In the genomic region with DNA sequence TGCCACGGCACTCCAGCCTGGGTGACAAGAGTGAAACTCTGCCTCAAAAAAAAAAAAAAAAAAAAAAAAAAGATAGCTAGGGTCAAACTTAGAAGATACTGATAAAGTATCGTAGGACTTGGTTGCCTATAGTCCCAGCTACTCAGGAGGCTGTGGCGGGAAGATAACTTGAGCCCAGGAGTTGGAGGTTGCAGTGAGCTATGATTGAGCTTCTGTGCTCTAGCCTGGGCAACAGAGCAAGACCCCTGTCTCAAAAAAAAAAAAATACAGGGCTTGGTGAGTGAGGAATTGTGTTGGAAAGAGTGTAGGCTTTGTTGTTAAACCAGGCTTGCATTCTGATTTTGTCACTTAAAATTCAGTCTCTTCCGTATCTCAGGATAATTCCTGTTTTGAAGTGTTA, we compare ENCODE assay signal across 28 cellular contexts. TPM values are rescaled to one million over a fixed set of nuclear protein-coding genes. Genes with fewer than 3 reads are reported as not detected.
DNase-seq lines count a peak whose midpoint lies in the region; ATAC-seq, FAIRE-seq and TF ChIP-seq lines count a peak whose summit lies in the region.
"Had no signal": no experiment of that assay in that cellular context is flagged by ENCODE, and none has a peak within 500 bp of the region (broad histone marks: within the 10 kb centered on the region; RNA-seq: fewer than 3 reads in every experiment).

No MANE protein-coding gene starts in this region.

- BruUV-seq in endothelial cell of umbilical vein (replicated peaks; lab: Mats Ljungman, UMichigan), result no TSS peak

- H3K4me2 ChIP-seq in endothelial cell of umbilical vein (ENCODE audit: insufficient read depth, low read length), result no peak overlapping the region
- H3K4me2 ChIP-seq: BLaER1 had no signal

- peaks cover 19% of the 10 kb centered on the region for H3K4me1 Mint-ChIP-seq in T-helper 17 cell
- peaks cover 10% of the 10 kb centered on the region for H3K4me1 Mint-ChIP-seq in nephron progenitor cell
- H3K4me1 Mint-ChIP-seq in activated T-helper 2 cell treated with anti-CD3 and anti-CD28 coated beads, Interferon-gamma antibody, Interleukin-2, Interleukin-4, amounts not matched to agents 10 μg/mL and 5 μg/mL and 100 μg/mL, durations not matched to agents 14 hours and 24 hours and 36 hours (ENCODE audit: low read depth), result peaks cover 21% of the 10 kb centered on the region

- DNase-seq in T-helper 17 cell, result no peak
- DNase-seq in endothelial cell of umbilical vein (ENCODE audit: low read depth, low spot score), result no peak
- no peak for DNase-seq in nephron progenitor cell
- DNase-seq in activated T-helper 2 cell treated with anti-CD3 and anti-CD28 coated beads, Interferon-gamma antibody, Interleukin-2, Interleukin-4, amounts not matched to agents 10 μg/mL and 5 μg/mL and 100 μg/mL, durations not matched to agents 14 hours and 24 hours and 36 hours (ENCODE audit: low spot score), result no peak
- DNase-seq in UCSD-AML1 (lab: John Stamatoyannopoulos, UW; ENCODE audit: unreplicated experiment), result no peak
- DNase-seq: 8988T; ACHN; BE2C; C1 segment of cervical spinal cord; CD4-positive, CD25-positive, alpha-beta regulatory T cell; CD8-positive, alpha-beta memory T cell; COR-L47; DMS 273 treated with DMSO at 0.1 percent for 48 hours; DMS153; DMS53; DMS79; DND-41; EL; GDM1 had no signal

- no peak for TF ChIP-seq POLR2A in endothelial cell of umbilical vein (IDR thresholded peaks at IDR 0.05; ENCODE audit: low read depth, low read length)

- FAIRE-seq in endothelial cell of umbilical vein (lab: Jason Lieb, UNC), result peak; percentile 54
- FAIRE-seq: A204.1, GM12878, GM12892, GM18507 had no signal

- no peaks in the 10 kb centered on the region for H4K20me1 ChIP-seq in endothelial cell of umbilical vein (replicated peaks; ENCODE audit: control insufficient read depth, extremely low read depth, insufficient read depth, low read length)

- H3K9me1 ChIP-seq in endothelial cell of umbilical vein (replicated peaks; ENCODE audit: control insufficient read depth, extremely low read depth, insufficient read depth, low read length), result no peaks in the 10 kb centered on the region

- ATAC-seq in T-helper 17 cell (no peak), HG03280 (IDR thresholded peaks at IDR 0.05; ENCODE audit: unreplicated experiment) (no peak)
- ATAC-seq: GM12878 had no signal

- H3K27ac Mint-ChIP-seq in T-helper 17 cell (peak overlapping the region; percentile 11), nephron progenitor cell (peak overlapping the region; percentile 61)
- no peak overlapping the region for H3K27ac Mint-ChIP-seq in activated T-helper 2 cell treated with anti-CD3 and anti-CD28 coated beads, Interferon-gamma antibody, Interleukin-2, Interleukin-4, amounts not matched to agents 10 μg/mL and 5 μg/mL and 100 μg/mL, durations not matched to agents 14 hours and 24 hours and 36 hours
- H3K27ac Mint-ChIP-seq: CD14-positive monocyte; CD4-positive, alpha-beta memory T cell had no signal

- no peak overlapping the region for H3K4me3 Mint-ChIP-seq in T-helper 17 cell
- no peak overlapping the region for H3K4me3 Mint-ChIP-seq in nephron progenitor cell
- no peak overlapping the region for H3K4me3 Mint-ChIP-seq in activated T-helper 2 cell treated with anti-CD3 and anti-CD28 coated beads, Interferon-gamma antibody, Interleukin-2, Interleukin-4, amounts not matched to agents 10 μg/mL and 5 μg/mL and 100 μg/mL, durations not matched to agents 14 hours and 24 hours and 36 hours (ENCODE audit: low read depth)
- H3K4me3 Mint-ChIP-seq: CD14-positive monocyte; CD4-positive, alpha-beta memory T cell; CD4-positive, CD25-positive, alpha-beta regulatory T cell had no signal

- H2AFZ ChIP-seq in endothelial cell of umbilical vein (ENCODE audit: low read depth, low read length), result no peak overlapping the region

- no peak for TF ChIP-seq CTCF in HEK293 (tag by site-specific recombination; IDR thresholded peaks at IDR 0.05)
- no peak for TF ChIP-seq CTCF in endothelial cell of umbilical vein (IDR thresholded peaks at IDR 0.05; ENCODE audit: extremely low read depth in 1 of 2, insufficient read depth in 1 of 2, low read depth in 1 of 2, low read length in 2 of 2)
- no peak for TF ChIP-seq CTCF in nephron progenitor cell (IDR thresholded peaks at IDR 0.05)

- H3K27me3 Mint-ChIP-seq in T-helper 17 cell, result no peaks in the 10 kb centered on the region
- H3K27me3 Mint-ChIP-seq in nephron progenitor cell (ENCODE audit: low read depth, poor library complexity), result no peaks in the 10 kb centered on the region
- H3K27me3 Mint-ChIP-seq in activated T-helper 2 cell treated with anti-CD3 and anti-CD28 coated beads, Interferon-gamma antibody, Interleukin-2, Interleukin-4, amounts not matched to agents 10 μg/mL and 5 μg/mL and 100 μg/mL, durations not matched to agents 14 hours and 24 hours and 36 hours (ENCODE audit: low read depth), result no peaks in the 10 kb centered on the region
- H3K27me3 Mint-ChIP-seq: CD4-positive, alpha-beta memory T cell; CD4-positive, CD25-positive, alpha-beta regulatory T cell had no signal

- H3K9me3 Mint-ChIP-seq in nephron progenitor cell, result peaks cover 50% of the 10 kb centered on the region
- no peaks in the 10 kb centered on the region for H3K9me3 Mint-ChIP-seq in activated T-helper 2 cell treated with anti-CD3 and anti-CD28 coated beads, Interferon-gamma antibody, Interleukin-2, Interleukin-4, amounts not matched to agents 10 μg/mL and 5 μg/mL and 100 μg/mL, durations not matched to agents 14 hours and 24 hours and 36 hours
- H3K9me3 Mint-ChIP-seq: CD4-positive, alpha-beta memory T cell; CD4-positive, CD25-positive, alpha-beta regulatory T cell; CD8-positive, alpha-beta memory T cell had no signal

- H3K9me3 ChIP-seq in HEK293 (ENCODE audit: control insufficient read depth, insufficient read depth, low read depth, low read length) (no peaks in the 10 kb centered on the region), T-helper 17 cell (ENCODE audit: control insufficient read depth, low read length, poor library complexity, severe bottlenecking) (no peaks in the 10 kb centered on the region), endothelial cell of umbilical vein (replicated peaks; ENCODE audit: control insufficient read depth, insufficient read depth, low read length) (no peaks in the 10 kb centered on the region)
- H3K9me3 ChIP-seq: BE2C, BLaER1 had no signal

- H3K4me3 ChIP-seq in HEK293 (ENCODE audit: low read depth, low read length) (no peak overlapping the region), endothelial cell of umbilical vein (replicated peaks in 1 of 3; ENCODE audit: insufficient read depth in 1 of 3, low read depth in 1 of 3, low read length in 3 of 3) (no peak overlapping the region)
- H3K4me3 ChIP-seq: BLaER1, GM12878 had no signal

- H3K27me3 ChIP-seq in endothelial cell of umbilical vein (ENCODE audit: control insufficient read depth in 2 of 2, insufficient read depth in 2 of 2, low read length in 2 of 2), result no peaks in the 10 kb centered on the region
- H3K27me3 ChIP-seq: BE2C had no signal

- H3K27ac ChIP-seq in HEK293 (ENCODE audit: extremely low read depth, low read depth, low read length) (no peak overlapping the region), endothelial cell of umbilical vein (ENCODE audit: insufficient read depth, low read depth, low read length) (no peak overlapping the region)
- H3K27ac ChIP-seq: BLaER1 had no signal

- H3K36me3 ChIP-seq in HEK293 (ENCODE audit: control insufficient read depth in 2 of 2, insufficient read depth in 1 of 2, low read length in 2 of 2), result peaks cover 57 to 74% of the 10 kb centered on the region in 2 experiments
- peaks cover 4 to 5% of the 10 kb centered on the region in 2 experiments for H3K36me3 ChIP-seq in endothelial cell of umbilical vein (ENCODE audit: control insufficient read depth in 2 of 2, extremely low read depth in 1 of 2, insufficient read depth in 2 of 2, low read length in 2 of 2)

- peaks cover 30% of the 10 kb centered on the region for H3K79me2 ChIP-seq in endothelial cell of umbilical vein (ENCODE audit: control insufficient read depth, insufficient read depth, low read length)

- no peak overlapping the region for H3K9ac ChIP-seq in endothelial cell of umbilical vein (replicated peaks; ENCODE audit: extremely low read depth, insufficient read depth, low read length)
- H3K9ac ChIP-seq: BLaER1 had no signal

- no peaks in the 10 kb centered on the region for H3K4me1 ChIP-seq in HEK293 (ENCODE audit: control insufficient read depth, insufficient read depth, low read length)
- H3K4me1 ChIP-seq in endothelial cell of umbilical vein (ENCODE audit: control insufficient read depth, extremely low read depth, insufficient read depth, low read length), result peaks cover 8% of the 10 kb centered on the region
- H3K4me1 ChIP-seq: BE2C had no signal

- dilution Hi-C loops in endothelial cell of umbilical vein (cut with MboI; ENCODE audit: extremely low pct_ligation_motif_present, low sequenced_read_pairs), result no loop called here

- POLR2A ChIA-PET in HEK293 (lab: Yijun Ruan, JAX) (no interaction called here), endothelial cell of umbilical vein (lab: Charles Lee) (no interaction called here)

- intact Hi-C loops in endothelial cell of umbilical vein (cut with micrococcal nuclease), result no loop called here
- intact Hi-C loops in activated T-helper 2 cell treated with anti-CD3 and anti-CD28 coated beads, Interferon-gamma antibody, Interleukin-2, Interleukin-4, amounts not matched to agents 10 μg/mL and 5 μg/mL and 100 μg/mL, durations not matched to agents 14 hours and 24 hours and 36 hours (cut with micrococcal nuclease), result no loop called here

- peaks cover 6% of the 10 kb centered on the region for H3K36me3 Mint-ChIP-seq in T-helper 17 cell (ENCODE audit: low read depth)
- peaks cover 53% of the 10 kb centered on the region for H3K36me3 Mint-ChIP-seq in nephron progenitor cell (ENCODE audit: low read depth)
- peaks cover 59% of the 10 kb centered on the region for H3K36me3 Mint-ChIP-seq in activated T-helper 2 cell treated with anti-CD3 and anti-CD28 coated beads, Interferon-gamma antibody, Interleukin-2, Interleukin-4, amounts not matched to agents 10 μg/mL and 5 μg/mL and 100 μg/mL, durations not matched to agents 14 hours and 24 hours and 36 hours (ENCODE audit: low read depth)

- CTCF ChIA-PET in HEK293 (lab: Yijun Ruan, JAX), result no interaction called here
- CTCF ChIA-PET in endothelial cell of umbilical vein (lab: Charles Lee), result no interaction called here

RNA-seq across cellular contexts. Expression of gene TAF1, which starts 6.2 kb away (rescaled TPM):
- 10 to 100 TPM; 52.9 to 62.5 TPM for total RNA-seq in T-helper 17 cell
- 39.0 and 41.0 TPM in 2 replicates for total RNA-seq in endothelial cell of umbilical vein
- 7.0 and 8.2 TPM in 2 replicates for polyA plus RNA-seq in endothelial cell of umbilical vein
- 12.5 and 13.1 TPM in 2 replicates for polyA plus RNA-seq in endothelial cell of umbilical vein (2011; cell fraction: cytosol; rRNA removed)
- 34.2 and 54.1 TPM in 2 replicates for polyA plus RNA-seq in endothelial cell of umbilical vein (2011; cell fraction: nucleus; rRNA removed)
- 19.3 and 20.3 TPM in 2 replicates for polyA plus RNA-seq in endothelial cell of umbilical vein (2012)
- polyA minus RNA-seq in endothelial cell of umbilical vein, result 52.9 and 54.4 TPM in 2 replicates
- 25.4 TPM for polyA minus RNA-seq in endothelial cell of umbilical vein (2011; cell fraction: cytosol; rRNA and poly(A)+ RNA removed)
- polyA minus RNA-seq in endothelial cell of umbilical vein (2011; cell fraction: nucleus; rRNA and poly(A)+ RNA removed), result 61.3 and 76.9 TPM in 2 replicates
- 48.0 and 49.6 TPM in 2 replicates for total RNA-seq in activated T-helper 2 cell treated with anti-CD3 and anti-CD28 coated beads, Interferon-gamma antibody, Interleukin-2, Interleukin-4, amounts not matched to agents 10 μg/mL and 5 μg/mL and 100 μg/mL, durations not matched to agents 14 hours and 24 hours and 36 hours
